ENCODE assay signal across 16 cellular contexts in the genomic region with DNA sequence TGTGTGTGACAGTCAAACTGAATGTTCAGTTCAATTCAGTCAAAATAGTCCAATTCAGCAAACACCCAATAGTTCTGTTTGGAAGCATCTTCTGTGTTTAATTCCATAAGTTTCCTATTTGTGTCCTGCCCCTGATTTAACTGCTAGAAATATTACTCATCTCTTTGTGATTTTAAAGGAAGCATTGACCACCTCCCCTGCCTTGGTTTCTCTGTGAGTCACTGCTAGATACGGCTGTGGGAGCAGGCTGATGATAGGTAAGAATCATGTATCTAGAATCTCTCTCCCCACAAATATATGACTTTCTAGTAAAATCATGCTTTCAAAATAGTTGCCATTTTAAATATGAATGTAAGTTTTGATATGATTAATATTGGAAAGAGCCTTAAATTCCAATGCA.
DNase-seq lines count a peak whose midpoint lies in the region; TF ChIP-seq lines count a peak whose summit lies in the region.
"Had no signal": no experiment of that assay in that cellular context is flagged by ENCODE, and none has a peak within 500 bp of the region (broad histone marks: within the 10 kb centered on the region; RNA-seq: fewer than 3 reads in every experiment).

No MANE protein-coding gene starts in this region.

- TF ChIP-seq CTCF in epithelial cell of esophagus (IDR thresholded peaks at IDR 0.05; ENCODE audit: insufficient read depth, low read depth, low read length, missing control alignments) (no peak), osteoblast (IDR thresholded peaks at IDR 0.05; ENCODE audit: extremely low read depth, low read depth, low read length) (no peak), suprapubic skin (IDR thresholded peaks at IDR 0.05) (no peak)

- no peaks in the 10 kb centered on the region for H3K36me3 ChIP-seq in osteoblast (ENCODE audit: insufficient read depth, low read length)
- no peaks in the 10 kb centered on the region for H3K36me3 ChIP-seq in suprapubic skin
- H3K36me3 ChIP-seq: HAP-1 had no signal

- H3K4me3 ChIP-seq in epithelial cell of esophagus (ENCODE audit: low read length) (no peak overlapping the region), osteoblast (ENCODE audit: insufficient read depth, low read length) (no peak overlapping the region), suprapubic skin (no peak overlapping the region)
- H3K4me3 ChIP-seq: HAP-1 had no signal

- H3K4me1 ChIP-seq in osteoblast (ENCODE audit: insufficient read depth, low read length) (peaks cover 4% of the 10 kb centered on the region), suprapubic skin (no peaks in the 10 kb centered on the region)
- H3K4me1 ChIP-seq: HAP-1 had no signal

- WGBS in suprapubic skin, result 86% methylated on average over 1 of the region's 1 CpG

- no peaks in the 10 kb centered on the region for H3K79me2 ChIP-seq in osteoblast (ENCODE audit: insufficient read depth, low read length)

- no peak overlapping the region for H2AFZ ChIP-seq in osteoblast (ENCODE audit: low read length)

- DNase-seq in EL (peak; percentile 30), RPMI7951 (ENCODE audit: low read depth) (peak; percentile 41), epithelial cell of esophagus (ENCODE audit: low read depth) (peak; percentile 41), osteoblast (ENCODE audit: insufficient read length, low spot score, missing footprints) (peak; percentile 79), NCI-H187 (lab: John Stamatoyannopoulos, UW) (no peak), NCI-H2171 treated with DMSO at 0.1 percent for 48 hours (lab: John Stamatoyannopoulos, UW) (no peak), MV-4-11 (lab: John Stamatoyannopoulos, UW) (no peak), suprapubic skin (ENCODE audit: low spot score in 2 of 2) (no peak)
- DNase-seq: COR-L47, DMS153, NCI-H1092, NCI-H187 treated with DMSO at 0.1 percent for 48 hours, NCI-H2171, NCI-H510A treated with DMSO at 0.1 percent for 48 hours, SIG-M5 had no signal

- H3K9me3 ChIP-seq in osteoblast (ENCODE audit: low read depth, low read length) (no peaks in the 10 kb centered on the region), suprapubic skin (peaks cover 3% of the 10 kb centered on the region)
- H3K9me3 ChIP-seq: HAP-1 had no signal

- no peak overlapping the region for H3K4me2 ChIP-seq in osteoblast (ENCODE audit: insufficient read depth, low read length)

- H3K27ac ChIP-seq in osteoblast (ENCODE audit: low read depth, low read length) (no peak overlapping the region), suprapubic skin (no peak overlapping the region)

- H3K27me3 ChIP-seq in osteoblast (ENCODE audit: insufficient read depth, low read length), result no peaks in the 10 kb centered on the region
- H3K27me3 ChIP-seq in suprapubic skin, result no peaks in the 10 kb centered on the region

- no peak for TF ChIP-seq POLR2A in suprapubic skin (IDR thresholded peaks at IDR 0.05)

- no peak for TF ChIP-seq EP300 in suprapubic skin (IDR thresholded peaks at IDR 0.05)

- H4K20me1 ChIP-seq in osteoblast (ENCODE audit: insufficient read depth, low read length), result peaks cover 5% of the 10 kb centered on the region

Comparison
In these comparisons a context has a peak if more than half of its experiments do, and no peak if none do; other contexts are left out.
1. DNase-seq: peak in EL (single experiment), RPMI7951 (single experiment), epithelial cell of esophagus (single experiment) and osteoblast (single experiment); none in NCI-H187 (0 of 2), NCI-H2171 treated with DMSO at 0.1 percent for 48 hours (single experiment), MV-4-11 (single experiment) and suprapubic skin (0 of 2).